ENCODE assay signal across 13 cellular contexts in genomic region chr3:66021731-66022131, GRCh38. TPM values are rescaled to one million over a fixed set of nuclear protein-coding genes. Genes with fewer than 3 reads are reported as not detected.
DNase-seq lines count a peak whose midpoint lies in the region; ATAC-seq and TF ChIP-seq lines count a peak whose summit lies in the region.
"Had no signal": no experiment of that assay in that cellular context is flagged by ENCODE, and none has a peak within 500 bp of the region (broad histone marks: within the 10 kb centered on the region; RNA-seq: fewer than 3 reads in every experiment).

No MANE protein-coding gene starts in this region.

- H3K4me1 ChIP-seq in SK-N-SH (ENCODE audit: control insufficient read depth in 1 of 2, insufficient read depth in 2 of 2, low read depth in 1 of 2, low read length in 1 of 2) = peaks cover 0 to 8% of the 10 kb centered on the region in 2 experiments; a peak in 1 of 4 replicates

- no peaks in the 10 kb centered on the region for H3K27me3 Mint-ChIP-seq in type B pancreatic cell
- H3K27me3 Mint-ChIP-seq: activated CD4-positive, alpha-beta T cell treated with anti-CD3 and anti-CD28 coated beads, Interleukin-2, amount 10 ng/mL, durations not matched to agents 7 days and 5 days; brain had no signal

- H3F3A ChIP-seq in SK-N-SH (replicated peaks; ENCODE audit: insufficient read depth) = no peaks in the 10 kb centered on the region

- no peaks in the 10 kb centered on the region for H3K36me3 ChIP-seq in SK-N-SH (replicated peaks in 1 of 2; ENCODE audit: control insufficient read depth in 1 of 2, insufficient read depth in 2 of 2, low read length in 1 of 2)
- H3K36me3 ChIP-seq: Peyer's patch, thyroid gland had no signal

- H3K9me2 ChIP-seq in SK-N-SH = no peaks in the 10 kb centered on the region

- H3K9me3 ChIP-seq in SK-N-SH = no peaks in the 10 kb centered on the region
- H3K9me3 ChIP-seq: Peyer's patch, thyroid gland had no signal

- DNase-seq in SK-N-SH (no peak), SW480 (ENCODE audit: low spot score) (peak; percentile 71), islet precursor cell (peak; percentile 74), type B pancreatic cell (ENCODE audit: extremely low spot score, unreplicated experiment) (no peak), coronary artery (ENCODE audit: low spot score) (no peak), SKM-1 treated with dmso at 0.1 percent for 144 hours (lab: John Stamatoyannopoulos, UW; ENCODE audit: unreplicated experiment) (no peak)
- DNase-seq: activated CD4-positive, alpha-beta T cell treated with anti-CD3 and anti-CD28 coated beads, Interleukin-2, amount 10 ng/mL, durations not matched to agents 7 days and 5 days; thyroid gland had no signal

- H4K20me1 ChIP-seq in SK-N-SH (ENCODE audit: insufficient read depth) = peaks cover 17% of the 10 kb centered on the region; the same call in 1 of the 2 replicates

- no peak overlapping the region for H3K4me3 Mint-ChIP-seq in type B pancreatic cell
- H3K4me3 Mint-ChIP-seq: activated CD4-positive, alpha-beta T cell treated with anti-CD3 and anti-CD28 coated beads, Interleukin-2, amount 10 ng/mL, durations not matched to agents 7 days and 5 days; brain had no signal

- no peaks in the 10 kb centered on the region for H3K9me3 Mint-ChIP-seq in type B pancreatic cell
- H3K9me3 Mint-ChIP-seq: activated CD4-positive, alpha-beta T cell treated with anti-CD3 and anti-CD28 coated beads, Interleukin-2, amount 10 ng/mL, durations not matched to agents 7 days and 5 days had no signal

- ATAC-seq in SK-N-SH treated with all-trans-retinoic acid at 6 μM for 48 hours (peak; percentile 30; the same call in 1 of the 3 replicates), GM18505 (IDR thresholded peaks at IDR 0.05; ENCODE audit: unreplicated experiment) (no peak)
- ATAC-seq: K562 had no signal

- no peaks in the 10 kb centered on the region for H3K27me3 ChIP-seq in SK-N-SH (ENCODE audit: insufficient read depth)
- H3K27me3 ChIP-seq: Peyer's patch, thyroid gland had no signal

- H3K27ac Mint-ChIP-seq in type B pancreatic cell = peak overlapping the region; percentile 63
- H3K27ac Mint-ChIP-seq: activated CD4-positive, alpha-beta T cell treated with anti-CD3 and anti-CD28 coated beads, Interleukin-2, amount 10 ng/mL, durations not matched to agents 7 days and 5 days had no signal

- H3K9ac ChIP-seq in SK-N-SH = no peak overlapping the region

- no peak overlapping the region for H3K27ac ChIP-seq in SK-N-SH (ENCODE audit: low read depth in 2 of 2, low read length in 1 of 2)
- peak overlapping the region in 1 of 2 donors; percentile 4 for H3K27ac ChIP-seq in coronary artery
- H3K27ac ChIP-seq: Peyer's patch, thyroid gland had no signal

- CTCF ChIA-PET in SK-N-SH (lab: Yijun Ruan, JAX) = no interaction called here

- TF ChIP-seq CTCF in SK-N-SH (IDR thresholded peaks at IDR 0.05) (no peak), type B pancreatic cell (conservative IDR thresholded peaks at IDR 0.05) (no peak), coronary artery (IDR thresholded peaks at IDR 0.05) (no peak)

- peaks cover 93% of the 10 kb centered on the region for H3K79me2 ChIP-seq in SK-N-SH (ENCODE audit: insufficient read depth)

- TF ChIP-seq EP300 in SK-N-SH (IDR thresholded peaks at IDR 0.05; ENCODE audit: borderline replicate concordance in 1 of 2, low read depth in 1 of 2, low read length in 1 of 2) = no peak

- H3K36me3 Mint-ChIP-seq in type B pancreatic cell = peaks cover 4% of the 10 kb centered on the region
- H3K36me3 Mint-ChIP-seq: brain had no signal

- H3K4me3 ChIP-seq in SK-N-SH (ENCODE audit: low read depth in 2 of 2, low read length in 1 of 2) (no peak overlapping the region), coronary artery (no peak overlapping the region)
- H3K4me3 ChIP-seq: K562, Peyer's patch, thyroid gland had no signal

- no peak overlapping the region for H3K4me2 ChIP-seq in SK-N-SH

- TF ChIP-seq RAD21 in SK-N-SH (IDR thresholded peaks at IDR 0.05; ENCODE audit: low read length) = no peak

- no peak for TF ChIP-seq POLR2A in GM18505 (IDR thresholded peaks at IDR 0.05; ENCODE audit: borderline replicate concordance, extremely low read depth, insufficient read depth, insufficient read length)

- H2AFZ ChIP-seq in SK-N-SH (ENCODE audit: low read depth) = no peak overlapping the region

- WGBS in SK-N-SH (ENCODE audit: low lambda C conversion rate) = 82% methylated on average over 4 of the region's 4 CpGs

- H3K4me1 Mint-ChIP-seq in type B pancreatic cell (ENCODE audit: unreplicated experiment) = peaks cover 37% of the 10 kb centered on the region
- H3K4me1 Mint-ChIP-seq: activated CD4-positive, alpha-beta T cell treated with anti-CD3 and anti-CD28 coated beads, Interleukin-2, amount 10 ng/mL, durations not matched to agents 7 days and 5 days had no signal

- POLR2A ChIA-PET in SK-N-SH (lab: Yijun Ruan, JAX) = no interaction called here

TF ChIP-seq in SK-N-SH treated with all-trans-retinoic acid at 6 μM for 48 hours, 23 proteins besides CTCF, POLR2A, EP300 and RAD21 (continues in another document):
- TF ChIP-seq RARB (CRISPR knock-in tag; IDR thresholded peaks at IDR 0.05) = no peak
- no peak for TF ChIP-seq TCF4 (CRISPR knock-in tag; IDR thresholded peaks at IDR 0.05; ENCODE audit: borderline replicate concordance)
- no peak for TF ChIP-seq PPARA (CRISPR knock-in tag; IDR thresholded peaks at IDR 0.05; ENCODE audit: borderline replicate concordance)
- no peak for TF ChIP-seq ZC3H10 (CRISPR knock-in tag; IDR thresholded peaks at IDR 0.05)
- TF ChIP-seq ZNF565 (CRISPR knock-in tag; conservative IDR thresholded peaks at IDR 0.05; ENCODE audit: low read depth) = no peak
- TF ChIP-seq PATZ1 (CRISPR knock-in tag; IDR thresholded peaks at IDR 0.05; ENCODE audit: borderline replicate concordance) = no peak
- no peak for TF ChIP-seq ZFP30 (CRISPR knock-in tag; IDR thresholded peaks at IDR 0.05)

TF ChIP-seq in SK-N-SH, 30 proteins besides CTCF, POLR2A, EP300 and RAD21:
- TF ChIP-seq MXI1 (IDR thresholded peaks at IDR 0.05; ENCODE audit: low read depth, low read length) (no peak), POLR2AphosphoS5 (IDR thresholded peaks at IDR 0.05; ENCODE audit: low read depth, low read length) (no peak), MAX (IDR thresholded peaks at IDR 0.05; ENCODE audit: low read depth) (no peak), FOXJ3 (CRISPR knock-in tag; IDR thresholded peaks at IDR 0.05) (no peak), FOXM1 (IDR thresholded peaks at IDR 0.05; ENCODE audit: low read depth) (no peak), NFIC (IDR thresholded peaks at IDR 0.05; ENCODE audit: borderline replicate concordance) (no peak), ZBTB33 (IDR thresholded peaks at IDR 0.05; ENCODE audit: borderline replicate concordance, low read depth) (no peak)

RNA-seq across cellular contexts. Expression of gene MAGI1, which starts 17.0 kb away (rescaled TPM):
- 10.3 and 11.1 TPM in 2 replicates for polyA plus RNA-seq in SK-N-SH (2012; rRNA removed)
- polyA plus RNA-seq in SK-N-SH (2012; cell fraction: cytosol; rRNA removed) = 7.0 and 8.2 TPM in 2 replicates
- 21.6 and 25.4 TPM in 2 replicates for polyA plus RNA-seq in SK-N-SH (2012; cell fraction: nucleus; rRNA removed)
- total RNA-seq in type B pancreatic cell (ENCODE audit: low replicate concordance) = 46.1 and 53.1 TPM in 2 replicates

Comparison
In these comparisons a context has a peak if more than half of its experiments do, and no peak if none do; other contexts are left out.
1. DNase-seq: peak in SW480 (single experiment) and islet precursor cell (single experiment); none in SK-N-SH (single experiment), type B pancreatic cell (single experiment), coronary artery (single experiment) and SKM-1 treated with dmso at 0.1 percent for 144 hours (single experiment).